In genomic region chr18:59402432-59403090, GRCh38 we compare ENCODE assay signal across 8 cellular contexts. TPM values are rescaled to one million over a fixed set of nuclear protein-coding genes. Genes with fewer than 3 reads are reported as not detected.
DNase-seq lines count a peak whose midpoint lies in the region; ATAC-seq, FAIRE-seq and TF ChIP-seq lines count a peak whose summit lies in the region.

No MANE protein-coding gene starts in this region.

- no peaks in the 10 kb centered on the region for H3K4me1 Mint-ChIP-seq in endothelial cell (ENCODE audit: unreplicated experiment)
- peaks cover 6% of the 10 kb centered on the region for H3K4me1 Mint-ChIP-seq in stimulated activated effector memory CD8-positive, alpha-beta T cell treated with anti-CD3 and anti-CD28 coated beads, Interleukin-12 subunit alpha, Interleukin-12 subunit beta, amount 100 ng/mL, for 72 hours

- no peak overlapping the region for H3K27ac Mint-ChIP-seq in endothelial cell (ENCODE audit: unreplicated experiment)
- no peak overlapping the region for H3K27ac Mint-ChIP-seq in stimulated activated effector memory CD8-positive, alpha-beta T cell treated with anti-CD3 and anti-CD28 coated beads, Interleukin-12 subunit alpha, Interleukin-12 subunit beta, amount 100 ng/mL, for 72 hours

- TF ChIP-seq CTCF in endothelial cell (IDR thresholded peaks at IDR 0.05; ENCODE audit: unreplicated experiment): peak; percentile 67

- no peak overlapping the region for H3K4me3 Mint-ChIP-seq in endothelial cell (ENCODE audit: unreplicated experiment)
- no peak overlapping the region for H3K4me3 Mint-ChIP-seq in stimulated activated effector memory CD8-positive, alpha-beta T cell treated with anti-CD3 and anti-CD28 coated beads, Interleukin-12 subunit alpha, Interleukin-12 subunit beta, amount 100 ng/mL, for 72 hours

- FAIRE-seq in HTR-8/SVneo (lab: Jason Lieb, UNC): peak; percentile 16

- no peaks in the 10 kb centered on the region for H3K27me3 Mint-ChIP-seq in endothelial cell (ENCODE audit: unreplicated experiment)

- H3K9me3 Mint-ChIP-seq in endothelial cell (ENCODE audit: unreplicated experiment): no peaks in the 10 kb centered on the region
- no peaks in the 10 kb centered on the region for H3K9me3 Mint-ChIP-seq in stimulated activated effector memory CD8-positive, alpha-beta T cell treated with anti-CD3 and anti-CD28 coated beads, Interleukin-12 subunit alpha, Interleukin-12 subunit beta, amount 100 ng/mL, for 72 hours

- H3K36me3 Mint-ChIP-seq in endothelial cell (ENCODE audit: low read depth, unreplicated experiment): no peaks in the 10 kb centered on the region
- H3K36me3 Mint-ChIP-seq in stimulated activated effector memory CD8-positive, alpha-beta T cell treated with anti-CD3 and anti-CD28 coated beads, Interleukin-12 subunit alpha, Interleukin-12 subunit beta, amount 100 ng/mL, for 72 hours: no peaks in the 10 kb centered on the region

- DNase-seq in DMS153 treated with DMSO at 0.1 percent for 48 hours (lab: John Stamatoyannopoulos, UW; ENCODE audit: unreplicated experiment) (peak; percentile 96), HTR-8/SVneo (ENCODE audit: insufficient read length, low spot score) (peak; percentile 85), NOMO-1 treated with dmso at 0.1 percent for 144 hours (lab: John Stamatoyannopoulos, UW; ENCODE audit: unreplicated experiment) (peak; percentile 86), endothelial cell (ENCODE audit: low spot score) (peak; percentile 83), myocyte (ENCODE audit: low read depth) (peak; percentile 87)
- DNase-seq in activated CD8-positive, alpha-beta memory T cell treated with anti-CD3 and anti-CD28 coated beads for 4 hours (ENCODE audit: low read depth in 2 of 2): peak; percentile 26 to 28
- DNase-seq in stimulated activated effector memory CD8-positive, alpha-beta T cell treated with anti-CD3 and anti-CD28 coated beads, Interleukin-12 subunit alpha, Interleukin-12 subunit beta, amount 100 ng/mL, for 72 hours (ENCODE audit: low spot score in 2 of 2): peak; percentile 59 to 83

- ATAC-seq in GM21526 (IDR thresholded peaks at IDR 0.05; ENCODE audit: low FRiP score, unreplicated experiment): peak; percentile 99
- peak; percentile 100 for ATAC-seq in stimulated activated effector memory CD8-positive, alpha-beta T cell treated with anti-CD3 and anti-CD28 coated beads, Interleukin-12 subunit alpha, Interleukin-12 subunit beta, amount 100 ng/mL, for 72 hours

RNA-seq across cellular contexts. Expression of gene LMAN1, which starts 43.5 kb away (rescaled TPM):
- total RNA-seq in endothelial cell (ENCODE audit: unreplicated experiment): 38.5 TPM
- 136 and 180 TPM in 2 replicates for total RNA-seq in myocyte
- polyA plus RNA-seq in myocyte (2012): 49.3 TPM

Comparison
In these comparisons a context has a peak if more than half of its experiments do, and no peak if none do; other contexts are left out.
1. Peak in every context shown above with its lines: DNase-seq and ATAC-seq.
2. DNase-seq: peak in every context shown above with its lines; median percentile 96 in DMS153 treated with DMSO at 0.1 percent for 48 hours; 87 in myocyte; 86 in NOMO-1 treated with dmso at 0.1 percent for 144 hours; 85 in HTR-8/SVneo; 83 in endothelial cell; 71 in stimulated activated effector memory CD8-positive, alpha-beta T cell treated with anti-CD3 and anti-CD28 coated beads, Interleukin-12 subunit alpha, Interleukin-12 subunit beta, amount 100 ng/mL, for 72 hours; 27 in activated CD8-positive, alpha-beta memory T cell treated with anti-CD3 and anti-CD28 coated beads for 4 hours.